ENCODE assay signal across 11 cellular contexts in genomic region chr14:67268456-67269115, GRCh38. TPM values are rescaled to one million over a fixed set of nuclear protein-coding genes. Genes with fewer than 3 reads are reported as not detected.
DNase-seq lines count a peak whose midpoint lies in the region; ATAC-seq and TF ChIP-seq lines count a peak whose summit lies in the region.
"Had no signal": no experiment of that assay in that cellular context is flagged by ENCODE, and none has a peak within 500 bp of the region (broad histone marks: within the 10 kb centered on the region; RNA-seq: fewer than 3 reads in every experiment).

No MANE protein-coding gene starts in this region.

- POLR2A ChIA-PET in Panc1 (lab: Charles Lee), result no interaction called here

- TF ChIP-seq CTCF in Panc1 (IDR thresholded peaks at IDR 0.05) (no peak), thyroid gland (IDR thresholded peaks at IDR 0.05) (no peak), Peyer's patch (IDR thresholded peaks at IDR 0.05) (no peak)

- H3K36me3 Mint-ChIP-seq in memory B cell, result peaks cover 17% of the 10 kb centered on the region

- no peaks in the 10 kb centered on the region for H3K9me3 Mint-ChIP-seq in memory B cell

- H3K4me1 Mint-ChIP-seq in memory B cell, result peaks cover 6% of the 10 kb centered on the region

- DNase-seq in Panc1 (ENCODE audit: low read depth, low spot score) (no peak), memory B cell (ENCODE audit: low spot score in 2 of 2) (no peak), thyroid gland (no peak), COLO668 (lab: John Stamatoyannopoulos, UW; ENCODE audit: unreplicated experiment) (no peak), Peyer's patch (no peak), GM03348 (ENCODE audit: low spot score) (no peak)
- DNase-seq: cortex of kidney; NCI-H146; stimulated activated CD4-positive, alpha-beta T cell treated with anti-CD3 and anti-CD28 coated beads, Interleukin-4, amount 100 ng/mL, for 4 hours had no signal

- H3K4me1 ChIP-seq in Panc1 (ENCODE audit: control insufficient read depth, insufficient read depth, low read length) (peaks cover 62% of the 10 kb centered on the region), thyroid gland (peaks cover 27 to 36% of the 10 kb centered on the region in 2 donors), Peyer's patch (peaks cover 0 to 25% (median 0%) of the 10 kb centered on the region in 4 donors)

- H3K27me3 ChIP-seq in Panc1 (ENCODE audit: control insufficient read depth, insufficient read depth, low read length) (no peaks in the 10 kb centered on the region), thyroid gland (no peaks in the 10 kb centered on the region), Peyer's patch (no peaks in the 10 kb centered on the region)
- H3K27me3 ChIP-seq: SJSA1 had no signal

- no peak overlapping the region for H3K4me3 Mint-ChIP-seq in memory B cell

- WGBS in thyroid gland, 2 donors, result 56 to 62% methylated on average over 10 of the region's 10 CpGs

- no peak for ATAC-seq in Panc1
- ATAC-seq in esophagus mucosa, result peak; percentile 77
- no peak for ATAC-seq in memory B cell (ENCODE audit: low read depth)

- intact Hi-C loops in Panc1 (cut with micrococcal nuclease; ENCODE audit: unreplicated experiment) (no loop called here), thyroid gland (cut with DNase I) (no loop called here)

- H3K36me3 ChIP-seq in Panc1 (ENCODE audit: control insufficient read depth, insufficient read depth, low read length) (no peaks in the 10 kb centered on the region; the same call in 1 of the 2 replicates), thyroid gland (no peaks in the 10 kb centered on the region), Peyer's patch (peaks cover 0 to 9% (median 0%) of the 10 kb centered on the region in 3 donors)

- TF ChIP-seq POLR2A in thyroid gland (IDR thresholded peaks at IDR 0.05) (no peak), Peyer's patch (IDR thresholded peaks at IDR 0.05) (no peak)

- BruUV-seq in Panc1 (replicated peaks; lab: Mats Ljungman, UMichigan), result no TSS peak

- CTCF ChIA-PET in Panc1 (lab: Charles Lee), result no interaction called here

- no peak overlapping the region for H3K4me3 ChIP-seq in Panc1 (ENCODE audit: low read depth in 2 of 2, low read length in 2 of 2)
- no peak overlapping the region for H3K4me3 ChIP-seq in thyroid gland (replicated peaks in 1 of 3)
- no peak overlapping the region for H3K4me3 ChIP-seq in Peyer's patch
- H3K4me3 ChIP-seq: SJSA1 had no signal

- H3K27me3 Mint-ChIP-seq in memory B cell, result no peaks in the 10 kb centered on the region

- in situ Hi-C loops in Panc1 (cut with HindIII; ENCODE audit: low pct_unique_long_range_greater_than_20kb, low sequenced_read_pairs), result no loop called here

- H3K27ac Mint-ChIP-seq in memory B cell, result peak overlapping the region; percentile 37

- H3K27ac ChIP-seq in Panc1 (ENCODE audit: low read length) (peak overlapping the region; percentile 82), thyroid gland (peak overlapping the region in 2 of 3 donors; percentile 6 to 24), Peyer's patch (no peak overlapping the region)

- H3K9me3 ChIP-seq in Panc1 (ENCODE audit: control insufficient read depth, insufficient read depth, low read depth, low read length) (no peaks in the 10 kb centered on the region; the same call in 1 of the 2 replicates), thyroid gland (no peaks in the 10 kb centered on the region), Peyer's patch (no peaks in the 10 kb centered on the region)
- H3K9me3 ChIP-seq: SJSA1 had no signal

RNA-seq across cellular contexts. Expression of gene PALS1, which starts 27.4 kb away (rescaled TPM):
- total RNA-seq in Panc1 (2021; ENCODE audit: unreplicated experiment) (52.6 TPM), esophagus mucosa (21.6 TPM), thyroid gland (10 to 100 TPM; 62.6 to 88.4 (median 77.5) TPM), Peyer's patch (10 to 100 TPM; 36.3 to 95.1 (median 61.1) TPM)
- polyA plus RNA-seq in Panc1 (2012; ENCODE audit: insufficient read length), result 23.0 TPM

Comparison
In these comparisons a context has a peak if more than half of its experiments do, and no peak if none do; other contexts are left out.
1. H3K27ac ChIP-seq: peak in Panc1 (single experiment) and thyroid gland (2 of 3); none in Peyer's patch (0 of 4).